In the genomic region with DNA sequence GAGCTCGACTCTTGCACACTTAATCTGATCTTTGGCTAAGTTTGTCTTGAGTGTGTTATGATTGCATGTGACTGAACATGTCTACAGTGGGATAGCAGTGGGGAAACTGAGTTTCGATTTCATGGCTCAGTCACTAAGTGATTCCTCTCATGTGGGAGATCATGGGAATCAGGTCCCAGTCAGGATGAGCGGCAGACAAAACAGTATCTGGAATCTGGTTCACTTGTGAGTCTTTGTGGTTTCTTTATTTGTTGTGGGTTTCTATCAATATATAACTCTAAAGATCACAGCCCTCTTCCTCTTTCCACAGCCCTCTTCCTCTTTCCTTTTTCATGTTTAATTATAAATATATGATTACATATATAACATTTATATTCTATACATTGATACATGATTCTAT, we compare ENCODE assay signal across 24 cellular contexts.
"Had no signal": no experiment of that assay in that cellular context is flagged by ENCODE, and none has a peak within 500 bp of the region (broad histone marks: within the 10 kb centered on the region; RNA-seq: fewer than 3 reads in every experiment).

No MANE protein-coding gene starts in this region.

- FAIRE-seq: endometrium, frontal cortex, kidney had no signal

- H3K4me3 ChIP-seq: breast epithelium, coronary artery, left lung, sigmoid colon, upper lobe of right lung had no signal

- H3K27ac Mint-ChIP-seq: nephron progenitor cell; stimulated activated effector memory CD8-positive, alpha-beta T cell treated with anti-CD3 and anti-CD28 coated beads, Interleukin-12 subunit alpha, Interleukin-12 subunit beta, amount 100 ng/mL, for 72 hours had no signal

- H3K27me3 ChIP-seq: breast epithelium, left lung, sigmoid colon, upper lobe of right lung had no signal

- H3K36me3 ChIP-seq: breast epithelium had no signal

- ATAC-seq: activated T-cell treated with anti-CD3 and anti-CD28 coated beads, Interleukin-2, amount 50 U/mL, for 4 hours; left lung; upper lobe of right lung had no signal

- H3K4me3 Mint-ChIP-seq: activated T-cell treated with anti-CD3 and anti-CD28 coated beads, Interleukin-2, amount 50 U/mL, for 4 hours; nephron progenitor cell; stimulated activated effector memory CD8-positive, alpha-beta T cell treated with anti-CD3 and anti-CD28 coated beads, Interleukin-12 subunit alpha, Interleukin-12 subunit beta, amount 100 ng/mL, for 72 hours had no signal

- DNase-seq: activated CD4-positive, alpha-beta T cell treated with anti-CD3 and anti-CD28 coated beads, Interleukin-2, amount 50 U/mL, for 1 hour; activated CD4-positive, CD25-positive, alpha-beta regulatory T cell treated with anti-CD3 and anti-CD28 coated beads, Interleukin-2, amount 50 U/mL, for 72 hours; activated CD8-positive, alpha-beta memory T cell treated with anti-CD3 and anti-CD28 coated beads, Interleukin-2, amount 50 U/mL, for 4 hours; activated effector memory CD4-positive, alpha-beta T cell treated with Interleukin-2 at 50 U/mL for 16 hours; activated naive CD4-positive, alpha-beta T cell treated with anti-CD3 and anti-CD28 coated beads, Interleukin-2, amount 50 U/mL, for 16 hours; activated T-cell treated with anti-CD3 and anti-CD28 coated beads, Interleukin-2, amount 50 U/mL, for 4 hours; aorta; erythroblast; kidney; left lung; midbrain; nephron progenitor cell; occipital lobe; posterior cingulate gyrus; sigmoid colon; stimulated activated CD4-positive, alpha-beta T cell treated with anti-CD3 and anti-CD28 coated beads, Interleukin-4, amount 100 ng/mL, for 24 hours; T-helper 9 cell; upper lobe of right lung had no signal

- H3K4me1 ChIP-seq: breast epithelium had no signal

- H3K27ac ChIP-seq: breast epithelium, coronary artery, left lung, sigmoid colon, upper lobe of right lung, VCaP had no signal

- H3K9me3 Mint-ChIP-seq: activated T-cell treated with anti-CD3 and anti-CD28 coated beads, Interleukin-2, amount 50 U/mL, for 4 hours; nephron progenitor cell; stimulated activated effector memory CD8-positive, alpha-beta T cell treated with anti-CD3 and anti-CD28 coated beads, Interleukin-12 subunit alpha, Interleukin-12 subunit beta, amount 100 ng/mL, for 72 hours had no signal

- H3K9me3 ChIP-seq: breast epithelium, left lung, sigmoid colon, upper lobe of right lung had no signal
